Comparison of ENCODE assay signal across 24 cellular contexts in the genomic region with DNA sequence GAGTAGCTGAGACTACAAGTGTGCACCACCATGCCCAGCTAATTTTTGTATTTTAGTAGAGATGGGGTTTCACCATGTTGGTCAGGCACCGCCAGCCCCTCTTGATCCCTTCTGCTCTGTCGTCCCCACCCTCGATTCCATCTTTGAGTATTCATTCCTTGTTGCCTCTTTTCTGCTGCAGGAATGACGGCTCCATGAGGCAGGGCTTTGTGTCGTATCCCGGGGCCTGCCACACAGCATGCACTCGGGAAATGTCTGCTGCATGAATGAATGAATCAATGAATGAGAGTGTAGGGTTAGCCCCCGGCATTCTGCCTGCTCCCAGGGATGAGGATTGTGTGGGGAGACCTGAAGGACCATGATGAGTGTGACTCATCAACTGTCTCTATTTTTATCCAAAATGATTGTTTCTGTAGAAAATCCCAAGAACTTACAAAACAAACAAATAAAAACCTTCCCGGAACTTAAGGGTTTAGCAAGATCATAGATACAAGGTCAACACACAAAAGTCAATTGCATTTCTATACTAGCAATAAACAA. TPM values are rescaled to one million over a fixed set of nuclear protein-coding genes. Genes with fewer than 3 reads are reported as not detected.
DNase-seq lines count a peak whose midpoint lies in the region; ATAC-seq and TF ChIP-seq lines count a peak whose summit lies in the region.
"Had no signal": no experiment of that assay in that cellular context is flagged by ENCODE, and none has a peak within 500 bp of the region (broad histone marks: within the 10 kb centered on the region; RNA-seq: fewer than 3 reads in every experiment).

No MANE protein-coding gene starts in this region.

- H3K4me3 ChIP-seq in fibroblast of mammary gland (ENCODE audit: control insufficient read depth, low read depth, low read length) = no peak overlapping the region
- H3K4me3 ChIP-seq: cardiac muscle cell, lung had no signal

- intact Hi-C loops in sciatic nerve (cut with DNase I) = no loop called here

- ATAC-seq in sciatic nerve = no peak
- ATAC-seq: activated CD8-positive, alpha-beta T cell treated with anti-CD3 and anti-CD28 coated beads, Interleukin-2, amount 10 ng/mL, durations not matched to agents 7 days and 5 days; Right ventricle myocardium inferior had no signal

- no peak for TF ChIP-seq CTCF in fibroblast of mammary gland (conservative IDR thresholded peaks at IDR 0.05; ENCODE audit: control insufficient read depth, insufficient read depth, low read depth, low read length)

- DNase-seq in EH (ENCODE audit: low read depth) = peak; percentile 87
- peak; percentile 49 for DNase-seq in M059J (ENCODE audit: low read depth)
- DNase-seq in fibroblast of mammary gland (ENCODE audit: low read depth) = peak; percentile 14
- peak; percentile 35 for DNase-seq in sciatic nerve (ENCODE audit: low spot score)
- no peak for DNase-seq in NCI-H2227 treated with DMSO at 0.1 percent for 48 hours (lab: John Stamatoyannopoulos, UW)
- no peak for DNase-seq in NCI-H187 treated with DMSO at 0.1 percent for 48 hours (lab: John Stamatoyannopoulos, UW)
- no peak for DNase-seq in NCI-H526 (lab: John Stamatoyannopoulos, UW)
- DNase-seq: activated CD4-positive, alpha-beta T cell treated with anti-CD3 and anti-CD28 coated beads for 1 hour; activated CD8-positive, alpha-beta T cell treated with anti-CD3 and anti-CD28 coated beads, Interleukin-2, amount 10 ng/mL, durations not matched to agents 7 days and 5 days; activated T-cell treated with anti-CD3 and anti-CD28 coated beads, Interleukin-2, amount 50 U/mL, for 1 hour; amniotic stem cell; COR-L47; dermis blood vessel endothelial cell; DMS79 treated with DMSO at 0.1 percent for 48 hours; hippocampal formation; NCI-H1694; NCI-H2171 treated with DMSO at 0.1 percent for 48 hours; stimulated activated CD4-positive, alpha-beta T cell treated with anti-CD3 and anti-CD28 coated beads, Interleukin-4, amount 100 ng/mL, for 1 hour; stimulated activated naive CD4-positive, alpha-beta T cell treated with Interleukin-2 at 50 U/mL for 16 hours had no signal

RNA-seq across cellular contexts. Expression of a gene that starts 19.3 kb away (rescaled TPM):
- total RNA-seq in M059J (2014; rRNA removed; shearing (Covaris generic)) = not detected in 2 replicates
- total RNA-seq in sciatic nerve = not detected
- total RNA-seq: activated CD8-positive, alpha-beta T cell treated with anti-CD3 and anti-CD28 coated beads, Interleukin-2, amount 10 ng/mL, durations not matched to agents 7 days and 5 days; cardiac muscle cell; dermis blood vessel endothelial cell; endothelial cell of umbilical vein; frontal cortex; lung; Right ventricle myocardium inferior had no signal

RNA-seq across cellular contexts. Expression of a gene that starts 54.6 kb away (rescaled TPM):
- not detected in 2 replicates for total RNA-seq in M059J (2014; rRNA removed; shearing (Covaris generic))
- total RNA-seq in sciatic nerve = not detected
- total RNA-seq: activated CD8-positive, alpha-beta T cell treated with anti-CD3 and anti-CD28 coated beads, Interleukin-2, amount 10 ng/mL, durations not matched to agents 7 days and 5 days; cardiac muscle cell; dermis blood vessel endothelial cell; endothelial cell of umbilical vein; frontal cortex; lung; Right ventricle myocardium inferior had no signal

Comparison
In these comparisons a context has a peak if more than half of its experiments do, and no peak if none do; other contexts are left out.
1. DNase-seq: peak in EH (single experiment), M059J (single experiment), fibroblast of mammary gland (single experiment) and sciatic nerve (single experiment); none in NCI-H2227 treated with DMSO at 0.1 percent for 48 hours (single experiment), NCI-H187 treated with DMSO at 0.1 percent for 48 hours (single experiment) and NCI-H526 (0 of 2).